ENCODE assay signal across 8 cellular contexts in genomic region chr1:2226525-2227340, GRCh38. TPM values are rescaled to one million over a fixed set of nuclear protein-coding genes. Genes with fewer than 3 reads are reported as not detected.
A peak's percentile ranks its signal among the peaks of the same experiment; 100 is the strongest.
DNase-seq lines count a peak whose midpoint lies in the region; ATAC-seq and TF ChIP-seq lines count a peak whose summit lies in the region.

No MANE protein-coding gene starts in this region.

- TF ChIP-seq CTCF in Caco-2 (IDR thresholded peaks at IDR 0.05; ENCODE audit: insufficient read depth in 1 of 2, low read depth in 1 of 2, low read length in 1 of 2, severe bottlenecking in 1 of 2, unreplicated experiment in 1 of 2) (no peak), cardiac fibroblast (IDR thresholded peaks at IDR 0.05; ENCODE audit: low read depth, low read length) (no peak)

- H3K36me3 Mint-ChIP-seq in Caco-2 (ENCODE audit: insufficient read depth, unreplicated experiment): peaks cover 10% of the 10 kb centered on the region
- no peaks in the 10 kb centered on the region for H3K36me3 Mint-ChIP-seq in memory B cell

- DNase-seq in Caco-2 (peak in 1 of 2 experiments; percentile 26), cardiac fibroblast (ENCODE audit: low read depth in 2 of 2) (no peak), memory B cell (ENCODE audit: low spot score in 2 of 2) (no peak), ureter (ENCODE audit: low spot score) (peak; percentile 58), NCI-H748 treated with DMSO at 0.1 percent for 48 hours (lab: John Stamatoyannopoulos, UW) (no peak), HCEC 1CT (no peak), T1000 (lab: John Stamatoyannopoulos, UW) (no peak)

- peak; percentile 9 for ATAC-seq in HG03432 (IDR thresholded peaks at IDR 0.05; ENCODE audit: unreplicated experiment)
- no peak for ATAC-seq in memory B cell (ENCODE audit: low read depth)

- H3K36me3 ChIP-seq in Caco-2 (ENCODE audit: control insufficient read depth, insufficient read depth, low read length): no peaks in the 10 kb centered on the region

- H3K27me3 ChIP-seq in Caco-2 (replicated peaks; ENCODE audit: control insufficient read depth, insufficient read depth, low read length): no peaks in the 10 kb centered on the region

- H3K4me3 ChIP-seq in Caco-2 (ENCODE audit: low read depth, low read length): peak overlapping the region; percentile 84
- peak overlapping the region; percentile 63 to 76 for H3K4me3 ChIP-seq in cardiac fibroblast (replicated peaks in 1 of 2; ENCODE audit: low read depth in 2 of 2, low read length in 2 of 2)

- H3K27me3 Mint-ChIP-seq in Caco-2 (ENCODE audit: insufficient read depth, unreplicated experiment): no peaks in the 10 kb centered on the region
- H3K27me3 Mint-ChIP-seq in memory B cell: no peaks in the 10 kb centered on the region

- CTCF ChIA-PET in Caco-2 (lab: Charles Lee): no interaction called here

- H3K27ac Mint-ChIP-seq in Caco-2 (ENCODE audit: unreplicated experiment) (no peak overlapping the region), memory B cell (no peak overlapping the region)

- H3K4me1 ChIP-seq in Caco-2: no peaks in the 10 kb centered on the region

- peak overlapping the region; percentile 76 for H3K4me3 Mint-ChIP-seq in Caco-2 (ENCODE audit: unreplicated experiment)
- H3K4me3 Mint-ChIP-seq in memory B cell: peak overlapping the region; percentile 85

- BruUV-seq in Caco-2 (replicated peaks; lab: Mats Ljungman, UMichigan): no TSS peak

- H3K9me3 ChIP-seq in Caco-2: no peaks in the 10 kb centered on the region

- intact Hi-C loops in Caco-2 (cut with micrococcal nuclease; ENCODE audit: unreplicated experiment): loop anchor here (10.0 kb wide), 1 partner anchor 88 kb away; no protein-coding TSS in a partner anchor

- H3K9me3 Mint-ChIP-seq in Caco-2 (ENCODE audit: unreplicated experiment): no peaks in the 10 kb centered on the region
- H3K9me3 Mint-ChIP-seq in memory B cell: no peaks in the 10 kb centered on the region

- H3K4me1 Mint-ChIP-seq in Caco-2 (ENCODE audit: low read depth, unreplicated experiment) (peaks cover 6% of the 10 kb centered on the region), memory B cell (peaks cover 22% of the 10 kb centered on the region)

- POLR2A ChIA-PET in Caco-2 (lab: Charles Lee): interaction anchor here (1.0 kb wide), 1 partner anchor 165 kb away, joined by 9 read pairs; the partner anchor contains the start of genes MORN1 and RER1

RNA-seq across cellular contexts. Expression of gene SKI, which starts 1.4 kb away (rescaled TPM):
- total RNA-seq in Caco-2 (2022): 38.2 and 39.8 TPM in 2 replicates
- 77.5 TPM for total RNA-seq in ureter

RNA-seq across cellular contexts. Expression of gene FAAP20, which starts 32.2 kb away (rescaled TPM):
- total RNA-seq in Caco-2 (2022) (62.5 and 72.4 TPM in 2 replicates), ureter (52.3 TPM)
